Comparison of ENCODE assay signal across 1 cellular context in genomic region chr18:35143615-35144596, GRCh38.
TF ChIP-seq lines count a peak whose summit lies in the region.

No MANE protein-coding gene starts in this region.

TF ChIP-seq in SK-N-SH treated with all-trans-retinoic acid at 6 μM for 48 hours, 23 proteins besides CTCF, POLR2A, EP300 and RAD21 (continued from another document):
- TF ChIP-seq TSHZ2 (CRISPR knock-in tag; IDR thresholded peaks at IDR 0.05), result no peak
- TF ChIP-seq ZNF8 (CRISPR knock-in tag; IDR thresholded peaks at IDR 0.05), result no peak
- TF ChIP-seq SNAI2 (CRISPR knock-in tag; IDR thresholded peaks at IDR 0.05), result no peak
- TF ChIP-seq, protein P1, sequence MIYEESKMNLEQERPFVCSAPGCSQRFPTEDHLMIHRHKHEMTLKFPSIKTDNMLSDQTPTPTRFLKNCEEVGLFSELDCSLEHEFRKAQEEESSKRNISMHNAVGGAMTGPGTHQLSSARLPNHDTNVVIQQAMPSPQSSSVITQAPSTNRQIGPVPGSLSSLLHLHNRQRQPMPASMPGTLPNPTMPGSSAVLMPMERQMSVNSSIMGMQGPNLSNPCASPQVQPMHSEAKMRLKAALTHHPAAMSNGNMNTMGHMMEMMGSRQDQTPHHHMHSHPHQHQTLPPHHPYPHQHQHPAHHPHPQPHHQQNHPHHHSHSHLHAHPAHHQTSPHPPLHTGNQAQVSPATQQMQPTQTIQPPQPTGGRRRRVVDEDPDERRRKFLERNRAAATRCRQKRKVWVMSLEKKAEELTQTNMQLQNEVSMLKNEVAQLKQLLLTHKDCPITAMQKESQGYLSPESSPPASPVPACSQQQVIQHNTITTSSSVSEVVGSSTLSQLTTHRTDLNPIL (CRISPR knock-in tag; IDR thresholded peaks at IDR 0.05; ENCODE audit: low read depth), result no peak
- no peak for TF ChIP-seq CSDC2 (CRISPR knock-in tag; IDR thresholded peaks at IDR 0.05)
- TF ChIP-seq, protein P2, sequence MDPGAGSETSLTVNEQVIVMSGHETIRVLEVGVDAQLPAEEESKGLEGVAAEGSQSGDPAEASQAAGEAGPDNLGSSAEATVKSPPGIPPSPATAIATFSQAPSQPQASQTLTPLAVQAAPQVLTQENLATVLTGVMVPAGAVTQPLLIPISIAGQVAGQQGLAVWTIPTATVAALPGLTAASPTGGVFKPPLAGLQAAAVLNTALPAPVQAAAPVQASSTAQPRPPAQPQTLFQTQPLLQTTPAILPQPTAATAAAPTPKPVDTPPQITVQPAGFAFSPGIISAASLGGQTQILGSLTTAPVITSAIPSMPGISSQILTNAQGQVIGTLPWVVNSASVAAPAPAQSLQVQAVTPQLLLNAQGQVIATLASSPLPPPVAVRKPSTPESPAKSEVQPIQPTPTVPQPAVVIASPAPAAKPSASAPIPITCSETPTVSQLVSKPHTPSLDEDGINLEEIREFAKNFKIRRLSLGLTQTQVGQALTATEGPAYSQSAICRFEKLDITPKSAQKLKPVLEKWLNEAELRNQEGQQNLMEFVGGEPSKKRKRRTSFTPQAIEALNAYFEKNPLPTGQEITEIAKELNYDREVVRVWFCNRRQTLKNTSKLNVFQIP (CRISPR knock-in tag; IDR thresholded peaks at IDR 0.05; ENCODE audit: borderline replicate concordance, low read depth), result no peak
